Comparison of ENCODE assay signal across 12 cellular contexts in genomic region chr1:213622365-213623087, GRCh38.
DNase-seq lines count a peak whose midpoint lies in the region; ATAC-seq, FAIRE-seq and TF ChIP-seq lines count a peak whose summit lies in the region.
"Had no signal": no experiment of that assay in that cellular context is flagged by ENCODE, and none has a peak within 500 bp of the region (broad histone marks: within the 10 kb centered on the region; RNA-seq: fewer than 3 reads in every experiment).

No MANE protein-coding gene starts in this region.

- no peak overlapping the region for H3K9ac ChIP-seq in GM12878 (ENCODE audit: control insufficient read depth, insufficient read depth, low read length)

- POLR2A ChIA-PET in GM12878 (lab: Charles Lee): interaction anchor here (0.6 kb wide), 1 partner anchor 439 kb away, joined by 4 read pairs; no protein-coding TSS in a partner anchor
- POLR2A ChIA-PET in OCI-LY7 (lab: Charles Lee): interaction anchor here (0.5 kb wide), 1 partner anchor 658 kb away, joined by 3 read pairs; the partner anchor contains the start of gene SMYD2

- H3K27ac ChIP-seq in GM12878 (ENCODE audit: control insufficient read depth, insufficient read depth) (no peak overlapping the region), OCI-LY7 (ENCODE audit: low read depth, low read length, poor library complexity, severe bottlenecking) (no peak overlapping the region), lower lobe of right lung (no peak overlapping the region)
- H3K27ac ChIP-seq: sigmoid colon had no signal

- in situ Hi-C loops in GM12878 (cut with MboI): no loop called here

- no peaks in the 10 kb centered on the region for H3K9me2 ChIP-seq in OCI-LY7 (ENCODE audit: insufficient read depth, low read length)

- DNase-seq in GM20000 (ENCODE audit: low spot score) (peak; percentile 13), GM12878 (ENCODE audit: low read depth, low spot score) (peak; percentile 4), DMS79 (lab: John Stamatoyannopoulos, UW) (no peak), OCI-LY7 (ENCODE audit: low spot score) (no peak), lower lobe of right lung (no peak)
- DNase-seq in central memory CD4-positive, alpha-beta T cell: no peak
- DNase-seq: activated effector memory CD4-positive, alpha-beta T cell treated with anti-CD3 and anti-CD28 coated beads, Interleukin-2, amount 50 U/mL, for 16 hours; sigmoid colon had no signal

- H2AFZ ChIP-seq in GM12878 (ENCODE audit: control insufficient read depth, low read depth, low read length) (no peak overlapping the region), OCI-LY7 (ENCODE audit: low read length) (no peak overlapping the region)

- 2% methylated on average over 19 of the region's 19 CpGs for WGBS in GM12878 (ENCODE audit: insufficient coverage, insufficient replicate concordance, low lambda C conversion rate, missing lambda C conversion rate)

- RAD21 ChIA-PET in GM12878 (lab: Charles Lee; ENCODE audit: unreplicated experiment): no interaction called here

- SMC1A ChIA-PET in GM12878 (lab: Charles Lee; ENCODE audit: uncharacterized antibody, unreplicated experiment): no interaction called here

- no peak for TF ChIP-seq POLR2A in GM12878 (IDR thresholded peaks at IDR 0.05; ENCODE audit: low read depth, low read length)

- H4K20me1 ChIP-seq in GM12878 (ENCODE audit: control insufficient read depth, insufficient read depth) (no peaks in the 10 kb centered on the region), OCI-LY7 (ENCODE audit: insufficient read depth, low read length) (no peaks in the 10 kb centered on the region)

- no peaks in the 10 kb centered on the region; the same call in 2 of the 3 replicates for H3K9me3 ChIP-seq in GM12878 (replicated peaks; ENCODE audit: control insufficient read depth, insufficient read depth, low read length)
- H3K9me3 ChIP-seq in OCI-LY7 (ENCODE audit: low read length): no peaks in the 10 kb centered on the region
- no peaks in the 10 kb centered on the region for H3K9me3 ChIP-seq in lower lobe of right lung
- H3K9me3 ChIP-seq: sigmoid colon had no signal

- no peak for TF ChIP-seq CTCF in GM20000 (IDR thresholded peaks at IDR 0.05; ENCODE audit: extremely low read depth, missing control alignments)
- no peak for TF ChIP-seq CTCF in GM12878 (IDR thresholded peaks at IDR 0.05 in 2 of 3, conservative IDR thresholded peaks at IDR 0.05 in 1 of 3; ENCODE audit: control insufficient read depth in 2 of 3, extremely low read depth in 1 of 3, insufficient read depth in 1 of 3, low read depth in 3 of 3, low read length in 3 of 3)
- TF ChIP-seq CTCF in OCI-LY7 (conservative IDR thresholded peaks at IDR 0.05; ENCODE audit: low read length): no peak
- TF ChIP-seq CTCF in lower lobe of right lung (IDR thresholded peaks at IDR 0.05): no peak

- H3K36me3 ChIP-seq in GM12878 (ENCODE audit: control insufficient read depth in 2 of 2, insufficient read depth in 2 of 2, low read length in 1 of 2) (no peaks in the 10 kb centered on the region), OCI-LY7 (ENCODE audit: insufficient read depth, low read length) (no peaks in the 10 kb centered on the region), lower lobe of right lung (no peaks in the 10 kb centered on the region)
- H3K36me3 ChIP-seq: sigmoid colon had no signal

- intact Hi-C loops in GM12878 (cut with micrococcal nuclease; ENCODE audit: unreplicated experiment): no loop called here
- intact Hi-C loops in OCI-LY7 (cut with micrococcal nuclease; ENCODE audit: unreplicated experiment): no loop called here
- intact Hi-C loops in lower lobe of right lung (cut with DNase I): no loop called here

- H3K4me3 ChIP-seq in GM12878 (no peak overlapping the region), OCI-LY7 (ENCODE audit: low read depth, low read length, poor library complexity, severe bottlenecking) (no peak overlapping the region), lower lobe of right lung (no peak overlapping the region)
- H3K4me3 ChIP-seq: sigmoid colon had no signal

- peaks cover 0 to 5% of the 10 kb centered on the region in 2 experiments; a peak in 2 of 4 replicates for H3K27me3 ChIP-seq in GM12878 (replicated peaks in 1 of 2; ENCODE audit: control insufficient read depth in 2 of 2, insufficient read depth in 2 of 2, low read length in 1 of 2)
- H3K27me3 ChIP-seq in lower lobe of right lung (ENCODE audit: low read depth): no peaks in the 10 kb centered on the region
- H3K27me3 ChIP-seq: sigmoid colon had no signal

- CTCF ChIA-PET in GM12878 (lab: Yijun Ruan, JAX) (no interaction called here), OCI-LY7 (lab: Charles Lee; ENCODE audit: unreplicated experiment) (no interaction called here)

- no peak for FAIRE-seq in GM12878 (lab: Jason Lieb, UNC)
- FAIRE-seq: endometrium had no signal

- H3K79me2 ChIP-seq in GM12878 (ENCODE audit: control insufficient read depth, insufficient read depth, low read length): no peaks in the 10 kb centered on the region
- no peaks in the 10 kb centered on the region for H3K79me2 ChIP-seq in OCI-LY7 (ENCODE audit: insufficient read depth, low read depth, low read length)

- ATAC-seq in GM18502 (IDR thresholded peaks at IDR 0.05; ENCODE audit: poor library complexity, unreplicated experiment) (peak; percentile 91), HG03378 (IDR thresholded peaks at IDR 0.05; ENCODE audit: unreplicated experiment) (peak; percentile 87), GM12878 (peak; percentile 87), lower lobe of right lung (no peak)
- ATAC-seq: SK-N-SH treated with all-trans-retinoic acid at 6 μM for 48 hours had no signal

- TF ChIP-seq EP300 in GM12878 (IDR thresholded peaks at IDR 0.05; ENCODE audit: borderline replicate concordance in 1 of 2, control insufficient read depth in 1 of 2, low read depth in 2 of 2, low read length in 2 of 2): no peak

- no TSS peak for BruUV-seq in GM12878 (replicated peaks; lab: Mats Ljungman, UMichigan)
- BruUV-seq in OCI-LY7 (replicated peaks; lab: Mats Ljungman, UMichigan): no TSS peak

- H3K4me2 ChIP-seq in GM12878 (ENCODE audit: control insufficient read depth, insufficient read depth): no peak overlapping the region
- no peak overlapping the region for H3K4me2 ChIP-seq in OCI-LY7 (ENCODE audit: low read length)

- H3K4me1 ChIP-seq in GM12878 (ENCODE audit: control insufficient read depth, insufficient read depth, low read length): no peaks in the 10 kb centered on the region; the same call in 1 of the 2 replicates
- H3K4me1 ChIP-seq in OCI-LY7 (ENCODE audit: insufficient read depth, low read length, poor library complexity, severe bottlenecking): no peaks in the 10 kb centered on the region
- no peaks in the 10 kb centered on the region for H3K4me1 ChIP-seq in lower lobe of right lung
- H3K4me1 ChIP-seq: sigmoid colon had no signal

- no peak for TF ChIP-seq RAD21 in GM12878 (IDR thresholded peaks at IDR 0.05; ENCODE audit: insufficient read depth, low read depth, low read length)

TF ChIP-seq in GM12878, 131 proteins besides CTCF, POLR2A, EP300 and RAD21:
- TF ChIP-seq CBFB (IDR thresholded peaks at IDR 0.05; ENCODE audit: low read depth) (peak; percentile 69), TCF7 (IDR thresholded peaks at IDR 0.05; ENCODE audit: borderline replicate concordance) (no peak), NFYA (IDR thresholded peaks at IDR 0.05; ENCODE audit: borderline replicate concordance, low read depth, low read length) (no peak), CHD1 (IDR thresholded peaks at IDR 0.05; ENCODE audit: low read depth, low read length) (no peak), PAX5 (IDR thresholded peaks at IDR 0.05; ENCODE audit: borderline replicate concordance, low read depth, low read length) (0 out of 2 replicates have a peak, but pooled peaks have one; percentile 55), JUNB (IDR thresholded peaks at IDR 0.05) (peak; percentile 32), RUNX3 (IDR thresholded peaks at IDR 0.05; ENCODE audit: low read length) (peak; percentile 95)
- TF ChIP-seq, protein P1, sequence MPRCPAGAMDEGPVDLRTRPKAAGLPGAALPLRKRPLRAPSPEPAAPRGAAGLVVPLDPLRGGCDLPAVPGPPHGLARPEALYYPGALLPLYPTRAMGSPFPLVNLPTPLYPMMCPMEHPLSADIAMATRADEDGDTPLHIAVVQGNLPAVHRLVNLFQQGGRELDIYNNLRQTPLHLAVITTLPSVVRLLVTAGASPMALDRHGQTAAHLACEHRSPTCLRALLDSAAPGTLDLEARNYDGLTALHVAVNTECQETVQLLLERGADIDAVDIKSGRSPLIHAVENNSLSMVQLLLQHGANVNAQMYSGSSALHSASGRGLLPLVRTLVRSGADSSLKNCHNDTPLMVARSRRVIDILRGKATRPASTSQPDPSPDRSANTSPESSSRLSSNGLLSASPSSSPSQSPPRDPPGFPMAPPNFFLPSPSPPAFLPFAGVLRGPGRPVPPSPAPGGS (IDR thresholded peaks at IDR 0.05; ENCODE audit: borderline replicate concordance, insufficient read depth, low read depth, low read length, poor library complexity, severe bottlenecking): no peak

Comparison
In these comparisons a context has a peak if more than half of its experiments do, and no peak if none do; other contexts are left out.
1. ATAC-seq: peak in GM18502 (single experiment), HG03378 (single experiment) and GM12878 (single experiment); none in lower lobe of right lung (0 of 2).
2. DNase-seq: peak in GM20000 (single experiment) and GM12878 (single experiment); none in DMS79 (single experiment), OCI-LY7 (single experiment), central memory CD4-positive, alpha-beta T cell (single experiment) and lower lobe of right lung (single experiment).